ENCODE assay signal across 8 cellular contexts in genomic region chr6:149746147-149746946, GRCh38. TPM values are rescaled to one million over a fixed set of nuclear protein-coding genes. Genes with fewer than 3 reads are reported as not detected.
A peak's percentile ranks its signal among the peaks of the same experiment; 100 is the strongest.
DNase-seq lines count a peak whose midpoint lies in the region; ATAC-seq and TF ChIP-seq lines count a peak whose summit lies in the region.

NUP43 (minus strand) TSS chr6:149746529; CDS start chr6:149746495, 34 bp downstream.

- DNase-seq in DMS79 (lab: John Stamatoyannopoulos, UW) (peak; percentile 87), KG1 (lab: John Stamatoyannopoulos, UW) (peak; percentile 96), Peyer's patch (peak; percentile 89 to 97 (median 92)), fibroblast of gingiva (ENCODE audit: low read depth) (peak; percentile 95)
- DNase-seq in activated T-cell treated with anti-CD3 and anti-CD28 coated beads, Interleukin-2, amount 50 U/mL, for 72 hours = peak; percentile 91 to 96
- DNase-seq in naive thymus-derived CD8-positive, alpha-beta T cell = peak; percentile 78 to 97 (median 91)
- DNase-seq in stimulated activated naive CD4-positive, alpha-beta T cell (lab: John Stamatoyannopoulos, UW) = peak; percentile 80 to 90 (median 84)

- TF ChIP-seq POLR2A in Peyer's patch (IDR thresholded peaks at IDR 0.05) = peak in 1 of 2 donors; percentile 41

- H3K27me3 ChIP-seq in Peyer's patch = no peaks in the 10 kb centered on the region

- ATAC-seq in GM21619 (IDR thresholded peaks at IDR 0.05; ENCODE audit: unreplicated experiment) = peak; percentile 53
- ATAC-seq in activated T-cell treated with anti-CD3 and anti-CD28 coated beads, Interleukin-2, amount 50 U/mL, for 72 hours (replicated peaks in 1 of 2) = peak; percentile 68 to 76
- peak; percentile 66 to 74 for ATAC-seq in naive thymus-derived CD8-positive, alpha-beta T cell

- TF ChIP-seq CTCF in Peyer's patch (IDR thresholded peaks at IDR 0.05) = peak; percentile 49 to 83 (median 67)

- H3K4me1 Mint-ChIP-seq in activated T-cell treated with anti-CD3 and anti-CD28 coated beads, Interleukin-2, amount 50 U/mL, for 72 hours (ENCODE audit: low read depth) = peaks cover 46% of the 10 kb centered on the region
- H3K4me1 Mint-ChIP-seq in naive thymus-derived CD8-positive, alpha-beta T cell = peaks cover 10 to 43% (median 34%) of the 10 kb centered on the region in 4 donors

- peak within 1 kb of the TSS; percentile 99 to 100 for H3K4me3 Mint-ChIP-seq in activated T-cell treated with anti-CD3 and anti-CD28 coated beads, Interleukin-2, amount 50 U/mL, for 72 hours
- H3K4me3 Mint-ChIP-seq in naive thymus-derived CD8-positive, alpha-beta T cell = peak within 1 kb of the TSS; percentile 93 to 98 (median 96)

- peak within 1 kb of the TSS; percentile 64 to 96 (median 72) for H3K4me3 ChIP-seq in Peyer's patch

- no peaks in the 10 kb centered on the region for H3K9me3 ChIP-seq in Peyer's patch

- POLR2A ChIA-PET in naive thymus-derived CD8-positive, alpha-beta T cell (lab: Charles Lee) = interaction anchor here (0.6 to 7.3 kb wide), 6 partner anchors 12 to 201 kb away, joined by 3 to 66 read pairs (median 4); partner anchors contain the start of gene LATS1

- peaks cover 0 to 28% (median 6%) of the 10 kb centered on the region in 4 donors for H3K4me1 ChIP-seq in Peyer's patch

- H3K27ac ChIP-seq in Peyer's patch = peak within 1 kb of the TSS; percentile 72 to 80 (median 76)

- H3K36me3 Mint-ChIP-seq in activated T-cell treated with anti-CD3 and anti-CD28 coated beads, Interleukin-2, amount 50 U/mL, for 72 hours (ENCODE audit: insufficient read depth in 2 of 2) = peaks cover 2 to 11% of the 10 kb centered on the region in 2 donors
- peaks cover 0 to 25% (median 4%) of the 10 kb centered on the region in 3 donors for H3K36me3 Mint-ChIP-seq in naive thymus-derived CD8-positive, alpha-beta T cell

- peaks cover 0 to 1% of the 10 kb centered on the region in 2 donors for H3K9me3 Mint-ChIP-seq in activated T-cell treated with anti-CD3 and anti-CD28 coated beads, Interleukin-2, amount 50 U/mL, for 72 hours
- no peaks in the 10 kb centered on the region for H3K9me3 Mint-ChIP-seq in naive thymus-derived CD8-positive, alpha-beta T cell

- no peaks in the 10 kb centered on the region for H3K27me3 Mint-ChIP-seq in activated T-cell treated with anti-CD3 and anti-CD28 coated beads, Interleukin-2, amount 50 U/mL, for 72 hours (ENCODE audit: low read depth)
- no peaks in the 10 kb centered on the region for H3K27me3 Mint-ChIP-seq in naive thymus-derived CD8-positive, alpha-beta T cell

- peak within 1 kb of the TSS; percentile 99 for H3K27ac Mint-ChIP-seq in activated T-cell treated with anti-CD3 and anti-CD28 coated beads, Interleukin-2, amount 50 U/mL, for 72 hours
- H3K27ac Mint-ChIP-seq in naive thymus-derived CD8-positive, alpha-beta T cell = peak within 1 kb of the TSS; percentile 82 to 96 (median 92)

- peaks cover 0 to 22% (median 0%) of the 10 kb centered on the region in 3 donors for H3K36me3 ChIP-seq in Peyer's patch

RNA-seq across cellular contexts. Expression of gene NUP43, which starts in this region (rescaled TPM):
- total RNA-seq in Peyer's patch = 10 to 100 TPM; 16.1 to 64.4 (median 16.3) TPM
- 10 to 100 TPM; 66.6 to 78.7 TPM for total RNA-seq in activated T-cell treated with anti-CD3 and anti-CD28 coated beads, Interleukin-2, amount 50 U/mL, for 72 hours
- 10 to 100 TPM; 62.0 to 66.1 TPM for total RNA-seq in naive thymus-derived CD8-positive, alpha-beta T cell
- polyA plus RNA-seq in naive thymus-derived CD8-positive, alpha-beta T cell = 1 to 10 TPM; 2.4 to 6.3 (median 5.9) TPM

Comparison
In these comparisons a context has a peak if more than half of its experiments do, and no peak if none do; other contexts are left out.
1. Peak in every context shown above with its lines: DNase-seq, ATAC-seq, H3K4me3 ChIP-seq and H3K27ac ChIP-seq.